9 cellular contexts compared by ENCODE assay signal in the genomic region with DNA sequence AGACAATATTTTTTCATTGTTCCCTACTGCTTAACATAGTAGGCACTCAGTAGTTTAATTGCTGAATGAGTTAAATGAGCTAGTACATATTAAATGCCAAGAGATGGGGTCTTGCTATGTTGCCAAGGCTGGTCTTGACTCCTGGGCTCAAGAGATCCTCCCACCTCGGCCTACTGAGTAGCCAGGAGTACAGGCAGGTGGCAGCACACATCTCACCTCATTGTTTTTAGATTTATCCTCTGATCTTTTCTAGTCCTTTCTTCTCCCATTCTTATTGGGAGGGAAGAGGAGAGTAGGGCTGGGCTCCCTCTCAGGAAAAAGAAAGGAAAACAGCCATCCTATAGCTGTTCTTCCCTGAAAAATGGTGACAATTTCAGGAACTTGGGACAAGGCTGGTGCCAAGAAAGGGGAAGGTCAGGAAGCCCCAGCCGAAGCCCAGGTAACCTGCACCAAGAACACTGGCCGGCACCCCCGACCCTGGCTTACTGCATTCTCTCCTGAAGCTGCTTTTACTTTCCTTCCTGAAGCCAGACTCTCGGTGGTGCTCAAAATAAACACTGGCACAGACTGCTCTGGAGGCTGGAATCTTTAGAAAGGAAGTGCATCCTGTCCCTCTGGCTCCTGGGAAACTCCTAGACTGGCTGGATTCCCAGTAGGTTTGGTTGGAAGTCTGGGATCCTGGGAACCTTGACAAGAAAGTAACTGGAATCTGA.
DNase-seq lines count a peak whose midpoint lies in the region; ATAC-seq and TF ChIP-seq lines count a peak whose summit lies in the region.
"Had no signal": no experiment of that assay in that cellular context is flagged by ENCODE, and none has a peak within 500 bp of the region (broad histone marks: within the 10 kb centered on the region; RNA-seq: fewer than 3 reads in every experiment).

No MANE protein-coding gene starts in this region.

- no peaks in the 10 kb centered on the region for H3K4me1 ChIP-seq in parathyroid adenoma

- H3K27ac ChIP-seq in parathyroid adenoma: peak overlapping the region; percentile 66

- no peaks in the 10 kb centered on the region for H3K36me3 ChIP-seq in parathyroid adenoma (ENCODE audit: control insufficient read depth, insufficient read depth, low read length)

- H3K79me2 ChIP-seq in parathyroid adenoma: peaks cover 31% of the 10 kb centered on the region

- peak overlapping the region; percentile 32 for H3K4me3 ChIP-seq in fibroblast of pulmonary artery (replicated peaks; ENCODE audit: low read depth, low read length)
- H3K4me3 ChIP-seq in parathyroid adenoma (ENCODE audit: low read depth, low read length): no peak overlapping the region

- TF ChIP-seq CTCF in fibroblast of pulmonary artery (IDR thresholded peaks at IDR 0.05; ENCODE audit: low read length, missing control alignments): no peak
- no peak for TF ChIP-seq CTCF in parathyroid adenoma (IDR thresholded peaks at IDR 0.05)

- no peaks in the 10 kb centered on the region for H3K9me3 ChIP-seq in parathyroid adenoma (ENCODE audit: control insufficient read depth, low read length)

- H3K9ac ChIP-seq in parathyroid adenoma: no peak overlapping the region

- no peak overlapping the region for H2AFZ ChIP-seq in parathyroid adenoma

- no peaks in the 10 kb centered on the region for H3K27me3 ChIP-seq in parathyroid adenoma (ENCODE audit: control insufficient read depth, insufficient read depth, low read length)

- no peak overlapping the region for H3K4me2 ChIP-seq in parathyroid adenoma (ENCODE audit: low read length)

- ATAC-seq in SK-N-SH treated with all-trans-retinoic acid at 6 μM for 48 hours (no peak), HG02852 (IDR thresholded peaks at IDR 0.05; ENCODE audit: unreplicated experiment) (no peak)

- DNase-seq in EH (ENCODE audit: low read depth): peak; percentile 93
- peak; percentile 78 for DNase-seq in fibroblast of pulmonary artery (ENCODE audit: low read depth)
- DNase-seq in T1000 (lab: John Stamatoyannopoulos, UW): no peak
- DNase-seq in cerebellar cortex (ENCODE audit: low spot score): no peak
- no peak for DNase-seq in NCI-H1105 (lab: John Stamatoyannopoulos, UW)
- DNase-seq: NCI-H1048 had no signal

TF ChIP-seq in SK-N-SH treated with all-trans-retinoic acid at 6 μM for 48 hours, 23 proteins besides CTCF, POLR2A, EP300 and RAD21:
- TF ChIP-seq ZFP30 (CRISPR knock-in tag; IDR thresholded peaks at IDR 0.05): peak; percentile 62; the same call in 1 of the 2 replicates
- TF ChIP-seq ZNF8 (CRISPR knock-in tag; IDR thresholded peaks at IDR 0.05): no peak
- TF ChIP-seq PPARA (CRISPR knock-in tag; IDR thresholded peaks at IDR 0.05; ENCODE audit: borderline replicate concordance): no peak
- TF ChIP-seq ESRRG (CRISPR knock-in tag; IDR thresholded peaks at IDR 0.05): no peak
- TF ChIP-seq SNAI2 (CRISPR knock-in tag; IDR thresholded peaks at IDR 0.05): no peak

Comparison
In these comparisons a context has a peak if more than half of its experiments do, and no peak if none do; other contexts are left out.
1. DNase-seq: peak in EH (single experiment) and fibroblast of pulmonary artery (single experiment); none in T1000 (single experiment), cerebellar cortex (single experiment) and NCI-H1105 (single experiment).